1 cellular context compared by ENCODE assay signal in genomic region chr1:119648620-119649004, GRCh38.
TF ChIP-seq lines count a peak whose summit lies in the region.

No MANE protein-coding gene starts in this region.

TF ChIP-seq in K562, 482 proteins besides CTCF, POLR2A, EP300 and RAD21:
- no peak for TF ChIP-seq PHB (CRISPR knock-in tag; IDR thresholded peaks at IDR 0.05)
- 0 out of 2 replicates have a peak, but pooled peaks have one; percentile 28 for TF ChIP-seq VEZF1 (CRISPR knock-in tag; IDR thresholded peaks at IDR 0.05)
- TF ChIP-seq UBTF (IDR thresholded peaks at IDR 0.05; ENCODE audit: borderline replicate concordance in 1 of 2, low read depth in 2 of 2, low read length in 2 of 2), result 0 out of 4 replicates have a peak, but pooled peaks of 1 of the 2 experiments have one; percentile 4
- TF ChIP-seq NR2C2 (CRISPR knock-in tag; IDR thresholded peaks at IDR 0.05), result no peak
- TF ChIP-seq NR2C2 (tag; IDR thresholded peaks at IDR 0.05), result 0 out of 2 replicates have a peak, but pooled peaks have one; percentile 26
